ENCODE assay signal across 8 cellular contexts in the genomic region with DNA sequence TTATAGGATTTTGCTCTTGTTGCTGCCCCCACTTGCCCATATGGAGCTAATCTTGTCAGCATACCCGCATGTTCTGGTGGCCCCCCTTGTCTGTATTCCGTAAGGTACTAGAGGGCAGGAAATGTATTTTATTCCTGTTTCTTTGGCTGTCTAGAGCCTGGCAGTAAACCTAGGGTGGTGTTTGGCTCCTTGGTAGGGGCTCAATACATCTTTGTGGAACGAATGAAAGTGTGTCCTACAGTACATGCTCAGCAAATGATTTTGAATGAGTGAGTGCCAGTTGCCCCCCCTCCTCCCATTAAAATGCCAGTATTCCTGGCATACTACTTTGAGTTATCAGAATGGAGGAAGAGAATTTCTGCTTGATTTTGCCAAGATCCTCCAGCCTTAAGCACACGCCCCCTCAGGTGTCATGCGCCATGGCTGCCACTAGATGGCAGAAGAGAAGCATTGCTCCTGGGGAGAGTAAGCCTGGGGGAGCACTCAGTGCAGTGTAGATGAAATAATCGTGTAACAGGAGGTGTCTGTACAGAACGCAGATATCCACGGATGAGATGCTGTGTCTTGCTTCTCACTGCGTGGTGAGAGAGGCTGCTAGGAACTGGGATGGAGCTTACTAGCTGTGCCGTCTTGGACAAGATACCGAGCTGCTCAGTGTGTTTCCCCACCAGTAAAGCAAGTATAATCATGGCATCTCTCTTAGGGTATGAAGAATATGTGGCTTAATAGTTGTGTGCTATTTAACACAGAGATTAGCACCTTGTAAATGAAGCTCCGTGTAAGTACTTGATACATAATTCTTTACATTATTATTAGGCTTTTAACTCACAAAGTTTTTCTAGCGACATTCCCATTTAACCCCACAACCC. TPM values are rescaled to one million over a fixed set of nuclear protein-coding genes. Genes with fewer than 3 reads are reported as not detected.
DNase-seq lines count a peak whose midpoint lies in the region; ATAC-seq and TF ChIP-seq lines count a peak whose summit lies in the region.

No MANE protein-coding gene starts in this region.

- H3K36me3 ChIP-seq in SU-DHL-6 (ENCODE audit: low read length) = no peaks in the 10 kb centered on the region

- peak; percentile 88 for DNase-seq in DMS 273 (lab: John Stamatoyannopoulos, UW; ENCODE audit: unreplicated experiment)
- peak; percentile 53 for DNase-seq in activated naive CD8-positive, alpha-beta T cell treated with anti-CD3 and anti-CD28 coated beads, Interleukin-2, amount 50 U/mL, for 16 hours (ENCODE audit: low read depth, low spot score)
- DNase-seq in left cardiac atrium = peak; percentile 68
- peak; percentile 85 for DNase-seq in retina

- ATAC-seq in GM21367 (IDR thresholded peaks at IDR 0.05; ENCODE audit: unreplicated experiment) (peak; percentile 74), left cardiac atrium (peak; percentile 97 to 98), GM18870 (IDR thresholded peaks at IDR 0.05; ENCODE audit: unreplicated experiment) (no peak)

- H3K4me3 ChIP-seq in SU-DHL-6 (ENCODE audit: insufficient read depth, low read length, poor library complexity, severe bottlenecking) = no peak overlapping the region

- H3K79me2 ChIP-seq in SU-DHL-6 (ENCODE audit: insufficient read depth, low read length) = no peaks in the 10 kb centered on the region

- H4K20me1 ChIP-seq in SU-DHL-6 (ENCODE audit: low read depth, low read length) = no peaks in the 10 kb centered on the region

- TF ChIP-seq CTCF in LNCAP (IDR thresholded peaks at IDR 0.05) (peak; percentile 100), SU-DHL-6 (IDR thresholded peaks at IDR 0.05; ENCODE audit: insufficient read depth, low read length, poor library complexity, severe bottlenecking) (peak; percentile 98)

- no peak overlapping the region for H3K27ac ChIP-seq in SU-DHL-6 (ENCODE audit: low read depth, low read length)

- intact Hi-C loops in left cardiac atrium (cut with DNase I) = loop anchor here (1.0 to 5.0 kb wide), 3 partner anchors 138 to 222 kb away; no protein-coding TSS in a partner anchor

- H2AFZ ChIP-seq in SU-DHL-6 (ENCODE audit: low read depth, low read length, severe bottlenecking) = peak overlapping the region; percentile 19

- no peaks in the 10 kb centered on the region for H3K9me3 ChIP-seq in SU-DHL-6 (ENCODE audit: insufficient read depth, low read length)

- no peaks in the 10 kb centered on the region for H3K27me3 ChIP-seq in SU-DHL-6 (ENCODE audit: low read length)

- H3F3A ChIP-seq in SU-DHL-6 (ENCODE audit: insufficient read depth) = no peaks in the 10 kb centered on the region

- H3K4me2 ChIP-seq in SU-DHL-6 (ENCODE audit: low read depth, low read length, poor library complexity, severe bottlenecking) = no peak overlapping the region

- no peak overlapping the region for H3K9ac ChIP-seq in SU-DHL-6 (ENCODE audit: low read length)

- H3K9me2 ChIP-seq in SU-DHL-6 (replicated peaks; ENCODE audit: insufficient read depth, low read length) = no peaks in the 10 kb centered on the region

RNA-seq across cellular contexts. Expression of gene RNF212, which starts 17.2 kb away (rescaled TPM):
- 1 to 10 TPM; 1.7 TPM for total RNA-seq in left cardiac atrium

RNA-seq across cellular contexts. Expression of gene SPON2, which starts 41.8 kb away (rescaled TPM):
- total RNA-seq in left cardiac atrium = 10 to 100 TPM; 14.0 to 33.0 TPM
